In genomic region chr14:20688167-20688839, GRCh38 we compare ENCODE assay signal across 1 cellular context.
A peak's percentile ranks its signal among the peaks of the same experiment; 100 is the strongest.
TF ChIP-seq lines count a peak whose summit lies in the region.

Gene ANG, plus strand, starts transcription at chr14:20688764. Its CDS starts 4,801 bp downstream, at chr14:20693565.

TF ChIP-seq in HepG2, 621 proteins besides CTCF, POLR2A, EP300 and RAD21 (continued from another document and continues in another):
- no peak for TF ChIP-seq TRIM22 (IDR thresholded peaks at IDR 0.05)
- TF ChIP-seq ZKSCAN5 (CRISPR knock-in tag; IDR thresholded peaks at IDR 0.05) = no peak
- no peak for TF ChIP-seq MAX (IDR thresholded peaks at IDR 0.05)
- no peak for TF ChIP-seq ZNF547 (CRISPR knock-in tag; IDR thresholded peaks at IDR 0.05)
- TF ChIP-seq SNAPC2 (CRISPR knock-in tag; IDR thresholded peaks at IDR 0.05) = peak; percentile 1; the same call in 1 of the 2 replicates
- no peak for TF ChIP-seq IRX3 (CRISPR knock-in tag; IDR thresholded peaks at IDR 0.05; ENCODE audit: borderline replicate concordance, low read depth)
- no peak; the same call in 1 of the 2 replicates for TF ChIP-seq ZNF691 (CRISPR knock-in tag; IDR thresholded peaks at IDR 0.05; ENCODE audit: borderline replicate concordance, low read depth)
- TF ChIP-seq ZFAT (CRISPR knock-in tag; conservative IDR thresholded peaks at IDR 0.05) = no peak
- TF ChIP-seq FOXP1 (IDR thresholded peaks at IDR 0.05) = no peak
- 0 out of 2 replicates have a peak, but pooled peaks have one; percentile 5 for TF ChIP-seq FOXP1 (CRISPR knock-in tag; IDR thresholded peaks at IDR 0.05)
- TF ChIP-seq DR1 (CRISPR knock-in tag; IDR thresholded peaks at IDR 0.05) = no peak
- no peak for TF ChIP-seq ZNF678 (CRISPR knock-in tag; IDR thresholded peaks at IDR 0.05)
- no peak for TF ChIP-seq ZNF589 (CRISPR knock-in tag; conservative IDR thresholded peaks at IDR 0.05)
- TF ChIP-seq SP140L (CRISPR knock-in tag; IDR thresholded peaks at IDR 0.05; ENCODE audit: borderline replicate concordance) = no peak
- no peak for TF ChIP-seq SNAPC4 (CRISPR knock-in tag; IDR thresholded peaks at IDR 0.05)
- no peak; the same call in 1 of the 2 replicates for TF ChIP-seq POGZ (CRISPR knock-in tag; IDR thresholded peaks at IDR 0.05)
- TF ChIP-seq PAF1 (CRISPR knock-in tag; IDR thresholded peaks at IDR 0.05) = 0 out of 2 replicates have a peak, but pooled peaks have one; percentile 7
- no peak for TF ChIP-seq SCMH1 (CRISPR knock-in tag; IDR thresholded peaks at IDR 0.05; ENCODE audit: borderline replicate concordance)
- TF ChIP-seq ZFP1 (CRISPR knock-in tag; IDR thresholded peaks at IDR 0.05) = peak; percentile 9; the same call in 1 of the 2 replicates
- TF ChIP-seq GFI1 (CRISPR knock-in tag; IDR thresholded peaks at IDR 0.05; ENCODE audit: borderline replicate concordance) = no peak
- no peak for TF ChIP-seq ZBTB21 (CRISPR knock-in tag; IDR thresholded peaks at IDR 0.05)
- TF ChIP-seq RNF219 (CRISPR knock-in tag; IDR thresholded peaks at IDR 0.05) = 0 out of 2 replicates have a peak, but pooled peaks have one; percentile 63
- TF ChIP-seq RFXANK (CRISPR knock-in tag; IDR thresholded peaks at IDR 0.05) = 0 out of 2 replicates have a peak, but pooled peaks have one; percentile 57
- TF ChIP-seq ZNF775 (CRISPR knock-in tag; IDR thresholded peaks at IDR 0.05; ENCODE audit: borderline replicate concordance) = no peak
- TF ChIP-seq ATF3 (CRISPR knock-in tag; IDR thresholded peaks at IDR 0.05) = no peak
- no peak for TF ChIP-seq MEF2D (CRISPR knock-in tag; IDR thresholded peaks at IDR 0.05)
- no peak for TF ChIP-seq ZSCAN30 (CRISPR knock-in tag; IDR thresholded peaks at IDR 0.05)
- no peak for TF ChIP-seq ZBTB14 (CRISPR knock-in tag; IDR thresholded peaks at IDR 0.05)
- peak; percentile 87 for TF ChIP-seq RXRB (CRISPR knock-in tag; IDR thresholded peaks at IDR 0.05; ENCODE audit: borderline replicate concordance)
- no peak for TF ChIP-seq ZNF253 (CRISPR knock-in tag; IDR thresholded peaks at IDR 0.05; ENCODE audit: borderline replicate concordance)
- TF ChIP-seq HOXA7 (CRISPR knock-in tag; IDR thresholded peaks at IDR 0.05) = no peak
- no peak for TF ChIP-seq ZNF274 (CRISPR knock-in tag; IDR thresholded peaks at IDR 0.05)
- no peak; the same call in 1 of the 2 replicates for TF ChIP-seq ELF3 (CRISPR knock-in tag; IDR thresholded peaks at IDR 0.05)
- no peak for TF ChIP-seq ZNF598 (CRISPR knock-in tag; IDR thresholded peaks at IDR 0.05; ENCODE audit: borderline replicate concordance)
- TF ChIP-seq SKIL (CRISPR knock-in tag; IDR thresholded peaks at IDR 0.05; ENCODE audit: borderline replicate concordance) = peak; percentile 37; the same call in 1 of the 2 replicates
- no peak for TF ChIP-seq CENPX (CRISPR knock-in tag; IDR thresholded peaks at IDR 0.05)
- TF ChIP-seq MED13 (CRISPR knock-in tag; IDR thresholded peaks at IDR 0.05) = no peak
- no peak for TF ChIP-seq RAD51 (IDR thresholded peaks at IDR 0.05; ENCODE audit: borderline replicate concordance)
- 0 out of 2 replicates have a peak, but pooled peaks have one; percentile 16 for TF ChIP-seq MIER2 (CRISPR knock-in tag; IDR thresholded peaks at IDR 0.05)
- TF ChIP-seq ZNF567 (CRISPR knock-in tag; IDR thresholded peaks at IDR 0.05; ENCODE audit: borderline replicate concordance) = no peak
- TF ChIP-seq ZNF383 (CRISPR knock-in tag; IDR thresholded peaks at IDR 0.05; ENCODE audit: borderline replicate concordance) = no peak
- TF ChIP-seq RFX5 (IDR thresholded peaks at IDR 0.05; ENCODE audit: low read depth, low read length) = no peak
- no peak for TF ChIP-seq MLX (CRISPR knock-in tag; IDR thresholded peaks at IDR 0.05)
- TF ChIP-seq ZNF549 (CRISPR knock-in tag; IDR thresholded peaks at IDR 0.05) = no peak
- no peak for TF ChIP-seq ZSCAN22 (CRISPR knock-in tag; IDR thresholded peaks at IDR 0.05)
- no peak for TF ChIP-seq ZNF317 (CRISPR knock-in tag; IDR thresholded peaks at IDR 0.05)
- no peak for TF ChIP-seq SIN3B (IDR thresholded peaks at IDR 0.05; ENCODE audit: low read length)
- TF ChIP-seq FOXC1 (CRISPR knock-in tag; IDR thresholded peaks at IDR 0.05; ENCODE audit: borderline replicate concordance) = no peak
- TF ChIP-seq HMGXB4 (CRISPR knock-in tag; IDR thresholded peaks at IDR 0.05; ENCODE audit: borderline replicate concordance in 1 of 2, low read depth in 1 of 2) = peak; percentile 46 to 51; a peak in 3 of 4 replicates
- 0 out of 2 replicates have a peak, but pooled peaks have one; percentile 30 for TF ChIP-seq TAF1 (CRISPR knock-in tag; IDR thresholded peaks at IDR 0.05)
